28 cellular contexts compared by ENCODE assay signal in the genomic region with DNA sequence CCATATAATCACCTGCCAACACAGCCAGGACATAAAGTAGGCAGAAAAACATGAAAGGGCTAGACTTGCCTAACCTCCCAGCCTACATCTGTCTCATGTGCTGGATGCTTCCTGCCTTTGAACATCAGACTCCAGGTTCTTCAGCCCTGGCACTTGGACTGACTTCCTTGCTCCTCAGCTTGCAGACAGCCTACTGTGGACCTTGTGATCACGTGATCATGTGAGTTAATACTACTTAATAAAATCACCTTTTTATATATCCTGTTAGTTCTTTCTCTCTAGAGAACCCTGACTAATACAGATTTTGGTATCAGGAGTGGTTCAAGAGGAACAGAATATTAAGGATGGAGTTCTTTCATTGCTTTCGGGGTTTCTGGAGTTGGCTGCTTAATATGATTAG.
"Had no signal": no experiment of that assay in that cellular context is flagged by ENCODE, and none has a peak within 500 bp of the region (broad histone marks: within the 10 kb centered on the region; RNA-seq: fewer than 3 reads in every experiment).

No MANE protein-coding gene starts in this region.

- FAIRE-seq: colon, endometrium, endothelial cell of umbilical vein, frontal cortex had no signal

- H3K36me3 ChIP-seq: colonic mucosa, esophagus muscularis mucosa, esophagus squamous epithelium, gastrocnemius medialis, gastroesophageal sphincter, heart left ventricle, heart right ventricle had no signal

- ATAC-seq: effector memory CD8-positive, alpha-beta T cell; esophagus mucosa; foreskin keratinocyte; gastrocnemius medialis; gastroesophageal sphincter; heart left ventricle; heart right ventricle had no signal

- H3K27me3 ChIP-seq: colonic mucosa, dorsolateral prefrontal cortex, esophagus muscularis mucosa, esophagus squamous epithelium, foreskin keratinocyte, gastrocnemius medialis, gastroesophageal sphincter, heart left ventricle, heart right ventricle had no signal

- H3K27ac ChIP-seq: colonic mucosa, coronary artery, dorsolateral prefrontal cortex, epithelial cell of prostate, esophagus muscularis mucosa, esophagus squamous epithelium, foreskin keratinocyte, gastrocnemius medialis, gastroesophageal sphincter, heart left ventricle, heart right ventricle had no signal

- H3K4me3 ChIP-seq: colonic mucosa, coronary artery, dorsolateral prefrontal cortex, esophagus muscularis mucosa, esophagus squamous epithelium, gastrocnemius medialis, gastroesophageal sphincter, heart left ventricle, heart right ventricle had no signal

- H3K9me3 ChIP-seq: colonic mucosa, esophagus muscularis mucosa, gastrocnemius medialis, gastroesophageal sphincter had no signal

- H3K4me1 ChIP-seq: colonic mucosa, esophagus muscularis mucosa, esophagus squamous epithelium, foreskin keratinocyte, gastrocnemius medialis, gastroesophageal sphincter, heart left ventricle, heart right ventricle had no signal

- DNase-seq: colonic mucosa; cortex of kidney; dermis blood vessel endothelial cell; dorsolateral prefrontal cortex; effector CD4-positive, alpha-beta T cell; effector CD8-positive, alpha-beta T cell; effector memory CD4-positive, alpha-beta T cell; effector memory CD8-positive, alpha-beta T cell; endodermal cell; erythroblast; esophagus squamous epithelium; foreskin fibroblast; foreskin keratinocyte; foreskin melanocyte; gastrocnemius medialis; glutamatergic neuron; head of caudate nucleus; heart left ventricle; heart right ventricle had no signal
